In the genomic region with DNA sequence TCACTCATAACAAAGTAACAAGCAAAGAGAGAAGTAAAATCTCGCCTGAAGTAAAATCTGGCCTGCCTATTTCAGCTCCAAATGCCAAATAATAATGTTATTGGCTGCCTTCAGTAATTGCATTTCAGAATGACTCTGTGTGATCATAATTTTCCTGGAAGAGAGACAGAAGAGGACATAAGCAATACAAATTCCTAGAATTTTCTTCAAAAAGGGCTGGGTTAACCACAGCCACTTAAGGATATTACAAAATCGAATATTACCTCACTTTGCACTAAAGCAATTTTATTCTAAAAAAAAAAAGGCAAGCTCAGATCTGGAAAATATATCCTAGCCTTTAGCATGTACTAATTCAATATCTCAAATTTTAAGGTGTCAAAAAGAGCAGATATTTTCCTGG, we compare ENCODE assay signal across 16 cellular contexts.
DNase-seq lines count a peak whose midpoint lies in the region; ATAC-seq and TF ChIP-seq lines count a peak whose summit lies in the region.
"Had no signal": no experiment of that assay in that cellular context is flagged by ENCODE, and none has a peak within 500 bp of the region (broad histone marks: within the 10 kb centered on the region; RNA-seq: fewer than 3 reads in every experiment).

No MANE protein-coding gene starts in this region.

- H3K27me3 Mint-ChIP-seq in neural progenitor cell (ENCODE audit: insufficient read depth, low read depth): no peaks in the 10 kb centered on the region

- no peaks in the 10 kb centered on the region for H3K79me2 ChIP-seq in SK-N-SH (ENCODE audit: insufficient read depth)
- no peaks in the 10 kb centered on the region for H3K79me2 ChIP-seq in neural progenitor cell (ENCODE audit: low read depth)
- H3K79me2 ChIP-seq: hepatocyte had no signal

- H3K4me1 Mint-ChIP-seq in neural progenitor cell: no peaks in the 10 kb centered on the region

- H4K20me1 ChIP-seq in SK-N-SH (ENCODE audit: insufficient read depth) (no peaks in the 10 kb centered on the region), neural progenitor cell (ENCODE audit: low read depth) (no peaks in the 10 kb centered on the region)

- H3K9ac ChIP-seq in SK-N-SH: no peak overlapping the region
- no peak overlapping the region for H3K9ac ChIP-seq in neural progenitor cell

- H3K27ac Mint-ChIP-seq in neural progenitor cell: no peak overlapping the region
- H3K27ac Mint-ChIP-seq: activated naive CD8-positive, alpha-beta T cell had no signal

- H3K4me1 ChIP-seq in SK-N-SH (ENCODE audit: control insufficient read depth in 1 of 2, insufficient read depth in 2 of 2, low read depth in 1 of 2, low read length in 1 of 2): peaks cover 6 to 19% of the 10 kb centered on the region in 2 experiments; a peak in 3 of 4 replicates
- no peaks in the 10 kb centered on the region for H3K4me1 ChIP-seq in neural progenitor cell

- no peaks in the 10 kb centered on the region for H3K36me3 Mint-ChIP-seq in neural progenitor cell
- H3K36me3 Mint-ChIP-seq: activated naive CD8-positive, alpha-beta T cell had no signal

- DNase-seq in SK-N-SH (no peak), astrocyte of the hippocampus (ENCODE audit: low read depth, low spot score) (peak; percentile 54), kidney glomerular epithelial cell (lab: John Stamatoyannopoulos, UW) (peak; percentile 8), neural progenitor cell (ENCODE audit: low spot score) (no peak), T-helper 1 cell (no peak)
- DNase-seq: DMS53; effector CD8-positive, alpha-beta T cell; left ventricle myocardium superior; NCI-H1105 treated with DMSO at 0.1 percent for 48 hours; NCI-H510A treated with DMSO at 0.1 percent for 48 hours; tibial artery had no signal

- H3F3A ChIP-seq in SK-N-SH (replicated peaks; ENCODE audit: insufficient read depth): peaks cover 5% of the 10 kb centered on the region
- H3F3A ChIP-seq in neural progenitor cell (ENCODE audit: low read depth): no peaks in the 10 kb centered on the region

- H3K27me3 ChIP-seq in SK-N-SH (ENCODE audit: insufficient read depth): no peaks in the 10 kb centered on the region
- no peaks in the 10 kb centered on the region for H3K27me3 ChIP-seq in neural progenitor cell
- H3K27me3 ChIP-seq: hepatocyte, tibial artery had no signal

- H3K4me2 ChIP-seq in SK-N-SH: no peak overlapping the region
- H3K4me2 ChIP-seq in neural progenitor cell: no peak overlapping the region
- H3K4me2 ChIP-seq: hepatocyte had no signal

- ATAC-seq in SK-N-SH treated with all-trans-retinoic acid at 6 μM for 48 hours (peak; percentile 81), GM18867 (IDR thresholded peaks at IDR 0.05; ENCODE audit: unreplicated experiment) (no peak), GM21786 (IDR thresholded peaks at IDR 0.05; ENCODE audit: unreplicated experiment) (no peak)
- ATAC-seq: left ventricle myocardium superior had no signal

- TF ChIP-seq CTCF in SK-N-SH (IDR thresholded peaks at IDR 0.05) (no peak), neural progenitor cell (IDR thresholded peaks at IDR 0.05) (no peak)

- H3K36me3 ChIP-seq in SK-N-SH (replicated peaks in 1 of 2; ENCODE audit: control insufficient read depth in 1 of 2, insufficient read depth in 2 of 2, low read length in 1 of 2) (peaks cover 46 to 50% of the 10 kb centered on the region in 2 experiments), neural progenitor cell (no peaks in the 10 kb centered on the region)
- H3K36me3 ChIP-seq: tibial artery had no signal

- H3K4me3 ChIP-seq in SK-N-SH (ENCODE audit: low read depth in 2 of 2, low read length in 1 of 2) (no peak overlapping the region), neural progenitor cell (no peak overlapping the region)
- H3K4me3 ChIP-seq: hepatocyte, tibial artery had no signal

- H3K4me3 Mint-ChIP-seq in neural progenitor cell: no peak overlapping the region
- H3K4me3 Mint-ChIP-seq: activated naive CD8-positive, alpha-beta T cell had no signal

- WGBS in SK-N-SH (ENCODE audit: low lambda C conversion rate): 49% methylated on average over 2 of the region's 2 CpGs

- CTCF ChIA-PET in SK-N-SH (lab: Yijun Ruan, JAX): no interaction called here

- H3K9me3 Mint-ChIP-seq in neural progenitor cell: no peaks in the 10 kb centered on the region

- no peaks in the 10 kb centered on the region for H3K9me3 ChIP-seq in SK-N-SH
- H3K9me3 ChIP-seq in neural progenitor cell (ENCODE audit: low read depth): no peaks in the 10 kb centered on the region
- H3K9me3 ChIP-seq: tibial artery had no signal

- H3K9me2 ChIP-seq in SK-N-SH: no peaks in the 10 kb centered on the region; the same call in 1 of the 2 replicates

- POLR2A ChIA-PET in SK-N-SH (lab: Yijun Ruan, JAX): no interaction called here

- no peak for TF ChIP-seq EP300 in SK-N-SH (IDR thresholded peaks at IDR 0.05; ENCODE audit: borderline replicate concordance in 1 of 2, low read depth in 1 of 2, low read length in 1 of 2)

- TF ChIP-seq RAD21 in SK-N-SH (IDR thresholded peaks at IDR 0.05; ENCODE audit: low read length): no peak

- H3K27ac ChIP-seq in SK-N-SH (ENCODE audit: low read depth in 2 of 2, low read length in 1 of 2) (peak overlapping the region in 1 of 2 experiments; percentile 90; a peak in 2 of 4 replicates), neural progenitor cell (no peak overlapping the region)
- H3K27ac ChIP-seq: hepatocyte had no signal

- H2AFZ ChIP-seq in SK-N-SH (ENCODE audit: low read depth) (no peak overlapping the region), neural progenitor cell (replicated peaks) (no peak overlapping the region)
- H2AFZ ChIP-seq: hepatocyte had no signal

TF ChIP-seq in SK-N-SH treated with all-trans-retinoic acid at 6 μM for 48 hours, 23 proteins besides CTCF, POLR2A, EP300 and RAD21 (continues in another document):
- TF ChIP-seq OSR1 (CRISPR knock-in tag; IDR thresholded peaks at IDR 0.05): no peak
- no peak for TF ChIP-seq TOX (CRISPR knock-in tag; IDR thresholded peaks at IDR 0.05; ENCODE audit: borderline replicate concordance)
- no peak for TF ChIP-seq ARNTL (CRISPR knock-in tag; IDR thresholded peaks at IDR 0.05; ENCODE audit: borderline replicate concordance, low read depth)
- TF ChIP-seq, protein P1, sequence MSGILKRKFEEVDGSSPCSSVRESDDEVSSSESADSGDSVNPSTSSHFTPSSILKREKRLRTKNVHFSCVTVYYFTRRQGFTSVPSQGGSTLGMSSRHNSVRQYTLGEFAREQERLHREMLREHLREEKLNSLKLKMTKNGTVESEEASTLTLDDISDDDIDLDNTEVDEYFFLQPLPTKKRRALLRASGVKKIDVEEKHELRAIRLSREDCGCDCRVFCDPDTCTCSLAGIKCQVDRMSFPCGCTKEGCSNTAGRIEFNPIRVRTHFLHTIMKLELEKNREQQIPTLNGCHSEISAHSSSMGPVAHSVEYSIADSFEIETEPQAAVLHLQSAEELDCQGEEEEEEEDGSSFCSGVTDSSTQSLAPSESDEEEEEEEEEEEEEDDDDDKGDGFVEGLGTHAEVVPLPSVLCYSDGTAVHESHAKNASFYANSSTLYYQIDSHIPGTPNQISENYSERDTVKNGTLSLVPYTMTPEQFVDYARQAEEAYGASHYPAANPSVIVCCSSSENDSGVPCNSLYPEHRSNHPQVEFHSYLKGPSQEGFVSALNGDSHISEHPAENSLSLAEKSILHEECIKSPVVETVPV (CRISPR knock-in tag; IDR thresholded peaks at IDR 0.05): no peak; the same call in 1 of the 2 replicates
- TF ChIP-seq ZNF70 (CRISPR knock-in tag; IDR thresholded peaks at IDR 0.05): no peak
- TF ChIP-seq PPARA (CRISPR knock-in tag; IDR thresholded peaks at IDR 0.05; ENCODE audit: borderline replicate concordance): no peak
- TF ChIP-seq, protein P2, sequence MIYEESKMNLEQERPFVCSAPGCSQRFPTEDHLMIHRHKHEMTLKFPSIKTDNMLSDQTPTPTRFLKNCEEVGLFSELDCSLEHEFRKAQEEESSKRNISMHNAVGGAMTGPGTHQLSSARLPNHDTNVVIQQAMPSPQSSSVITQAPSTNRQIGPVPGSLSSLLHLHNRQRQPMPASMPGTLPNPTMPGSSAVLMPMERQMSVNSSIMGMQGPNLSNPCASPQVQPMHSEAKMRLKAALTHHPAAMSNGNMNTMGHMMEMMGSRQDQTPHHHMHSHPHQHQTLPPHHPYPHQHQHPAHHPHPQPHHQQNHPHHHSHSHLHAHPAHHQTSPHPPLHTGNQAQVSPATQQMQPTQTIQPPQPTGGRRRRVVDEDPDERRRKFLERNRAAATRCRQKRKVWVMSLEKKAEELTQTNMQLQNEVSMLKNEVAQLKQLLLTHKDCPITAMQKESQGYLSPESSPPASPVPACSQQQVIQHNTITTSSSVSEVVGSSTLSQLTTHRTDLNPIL (CRISPR knock-in tag; IDR thresholded peaks at IDR 0.05; ENCODE audit: low read depth): peak; percentile 83

TF ChIP-seq in SK-N-SH, 30 proteins besides CTCF, POLR2A, EP300 and RAD21:
- no peak for TF ChIP-seq TAF1 (IDR thresholded peaks at IDR 0.05; ENCODE audit: borderline replicate concordance, low read depth, low read length)
- TF ChIP-seq FOXM1 (IDR thresholded peaks at IDR 0.05; ENCODE audit: low read depth): no peak
- no peak for TF ChIP-seq NRF1 (IDR thresholded peaks at IDR 0.05; ENCODE audit: low read depth, low read length)

Comparison
In these comparisons a context has a peak if more than half of its experiments do, and no peak if none do; other contexts are left out.
1. DNase-seq: peak in astrocyte of the hippocampus (single experiment) and kidney glomerular epithelial cell (single experiment); none in SK-N-SH (single experiment), neural progenitor cell (single experiment) and T-helper 1 cell (0 of 5).